In genomic region chr13:50124536-50125305, GRCh38 we compare ENCODE assay signal across 8 cellular contexts.
A peak's percentile ranks its signal among the peaks of the same experiment; 100 is the strongest.
DNase-seq lines count a peak whose midpoint lies in the region; ATAC-seq and TF ChIP-seq lines count a peak whose summit lies in the region.

No MANE protein-coding gene starts in this region.

- H4K20me1 ChIP-seq in DND-41 (ENCODE audit: insufficient read depth, low read length) = peaks cover 27% of the 10 kb centered on the region

- H3K4me1 ChIP-seq in DND-41 (ENCODE audit: insufficient read depth, low read length) = peaks cover 45% of the 10 kb centered on the region

- H2AFZ ChIP-seq in DND-41 (ENCODE audit: low read depth, low read length) = peak overlapping the region; percentile 70

- in situ Hi-C loops in KBM-7 (cut with MboI; ENCODE audit: low pct_unique_long_range_greater_than_20kb, low sequenced_read_pairs) = no loop called here

- H3K27me3 ChIP-seq in DND-41 (ENCODE audit: insufficient read depth, low read length, poor library complexity) (no peaks in the 10 kb centered on the region), WERI-Rb-1 (ENCODE audit: insufficient read depth, low read depth, severe bottlenecking) (no peaks in the 10 kb centered on the region), layer of hippocampus (ENCODE audit: control insufficient read depth, insufficient read depth, low read length) (peaks cover 1% of the 10 kb centered on the region)

- TF ChIP-seq CTCF in DND-41 (IDR thresholded peaks at IDR 0.05; ENCODE audit: borderline replicate concordance, extremely low read depth, low read length, poor library complexity, severe bottlenecking) (no peak), WERI-Rb-1 (IDR thresholded peaks at IDR 0.05; ENCODE audit: low read depth, low read length) (no peak)

- ATAC-seq in DND-41 (ENCODE audit: insufficient read depth, low read depth) (peak; percentile 54; the same call in 1 of the 3 replicates), GM21576 (IDR thresholded peaks at IDR 0.05; ENCODE audit: unreplicated experiment) (peak; percentile 26), GM19463 (IDR thresholded peaks at IDR 0.05; ENCODE audit: unreplicated experiment) (no peak)

- H3K27ac ChIP-seq in DND-41 (ENCODE audit: low read length) = peak overlapping the region; percentile 88
- peak overlapping the region; percentile 99 for H3K27ac ChIP-seq in WERI-Rb-1
- H3K27ac ChIP-seq in caudate nucleus (ENCODE audit: low read depth, low read length) = peak overlapping the region; percentile 99
- H3K27ac ChIP-seq in layer of hippocampus (ENCODE audit: low read depth, low read length) = peak overlapping the region; percentile 99

- H3K4me3 ChIP-seq in DND-41 (ENCODE audit: low read depth in 1 of 2, low read length in 2 of 2) = peak overlapping the region; percentile 84 to 89
- peak overlapping the region; percentile 77 for H3K4me3 ChIP-seq in WERI-Rb-1 (ENCODE audit: low read depth, low read length)

- H3K4me2 ChIP-seq in DND-41 (ENCODE audit: insufficient read depth, low read length) = peak overlapping the region; percentile 64

- DNase-seq in DND-41 (no peak), KBM-7 (peak; percentile 57), WERI-Rb-1 (no peak), caudate nucleus (lab: John Stamatoyannopoulos, UW) (peak in 31 of 61 donors; percentile 64 to 98 (median 93))
- DNase-seq in stimulated activated CD4-positive, alpha-beta T cell treated with anti-CD3 and anti-CD28 coated beads, Interleukin-2, amount 100 ng/mL, for 48 hours = peak; percentile 75 to 76

- H3K9me3 ChIP-seq in DND-41 (ENCODE audit: insufficient read depth, low read length, severe bottlenecking) = no peaks in the 10 kb centered on the region
- no peaks in the 10 kb centered on the region for H3K9me3 ChIP-seq in WERI-Rb-1 (ENCODE audit: severe bottlenecking)

- peak overlapping the region; percentile 99 for H3K9ac ChIP-seq in DND-41 (ENCODE audit: low read depth, low read length)

- H3K79me2 ChIP-seq in DND-41 (ENCODE audit: insufficient read depth, low read length) = peaks cover 71% of the 10 kb centered on the region

- H3K36me3 ChIP-seq in DND-41 (ENCODE audit: insufficient read depth, low read length) (peaks cover 18% of the 10 kb centered on the region), WERI-Rb-1 (peaks cover 5% of the 10 kb centered on the region)

Comparison
In these comparisons a context has a peak if more than half of its experiments do, and no peak if none do; other contexts are left out.
1. DNase-seq: peak in KBM-7 (single experiment), caudate nucleus (31 of 61) and stimulated activated CD4-positive, alpha-beta T cell treated with anti-CD3 and anti-CD28 coated beads, Interleukin-2, amount 100 ng/mL, for 48 hours (2 of 2); none in DND-41 (single experiment) and WERI-Rb-1 (single experiment).
2. Peak in every context shown above with its lines, with median percentiles within 50 percentile points of each other: H3K27ac ChIP-seq.